ENCODE assay signal across 9 cellular contexts in the genomic region with DNA sequence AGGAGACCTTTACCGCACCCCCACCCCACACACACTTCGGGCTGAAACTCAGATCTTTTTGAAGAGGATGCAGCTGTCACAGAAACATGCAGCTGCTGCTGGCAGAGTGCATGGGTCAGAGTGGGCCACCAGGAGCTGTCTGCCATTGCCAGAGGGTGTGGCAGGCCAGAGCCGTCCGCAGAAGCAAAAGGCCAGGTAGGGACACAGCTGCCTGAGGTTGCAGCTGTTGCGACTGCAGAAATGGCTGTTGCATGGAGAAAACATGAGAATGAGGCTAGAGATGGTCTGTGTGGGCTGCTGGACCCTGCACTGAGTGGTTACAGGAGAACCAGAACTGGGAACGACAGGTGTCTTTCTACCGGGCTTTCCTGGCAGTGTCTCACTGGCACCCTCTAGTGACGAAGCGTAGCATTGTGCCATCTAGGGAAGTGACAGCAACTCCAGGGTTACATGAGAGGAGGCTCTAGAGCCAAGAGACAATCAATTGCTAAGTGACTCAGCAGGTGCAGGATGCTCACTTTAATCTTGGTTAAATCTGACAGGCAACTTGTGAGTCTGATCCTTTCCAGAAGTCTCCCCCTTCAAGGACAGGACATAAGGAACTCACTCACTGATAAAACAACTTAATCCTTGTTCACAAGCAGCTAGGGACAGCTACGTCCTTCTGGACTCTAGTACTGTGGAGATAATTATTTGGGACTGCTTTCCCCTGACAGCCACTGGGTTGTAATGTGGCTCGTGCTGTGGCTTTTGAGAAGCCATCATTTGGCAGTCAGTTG. TPM values are rescaled to one million over a fixed set of nuclear protein-coding genes. Genes with fewer than 3 reads are reported as not detected.
DNase-seq lines count a peak whose midpoint lies in the region; ATAC-seq and TF ChIP-seq lines count a peak whose summit lies in the region.
"Had no signal": no experiment of that assay in that cellular context is flagged by ENCODE, and none has a peak within 500 bp of the region (broad histone marks: within the 10 kb centered on the region; RNA-seq: fewer than 3 reads in every experiment).

No MANE protein-coding gene starts in this region.

- no peaks in the 10 kb centered on the region for H3K36me3 ChIP-seq in HEK293 (ENCODE audit: control insufficient read depth in 2 of 2, insufficient read depth in 1 of 2, low read length in 2 of 2)
- no peaks in the 10 kb centered on the region for H3K36me3 ChIP-seq in SK-N-SH (replicated peaks in 1 of 2; ENCODE audit: control insufficient read depth in 1 of 2, insufficient read depth in 2 of 2, low read length in 1 of 2)
- no peaks in the 10 kb centered on the region for H3K36me3 ChIP-seq in upper lobe of left lung

- TF ChIP-seq CTCF in HEK293 (tag by site-specific recombination; IDR thresholded peaks at IDR 0.05) (peak; percentile 92), SK-N-SH (IDR thresholded peaks at IDR 0.05) (peak; percentile 97), upper lobe of left lung (IDR thresholded peaks at IDR 0.05) (peak; percentile 83 to 94 (median 88))

- TF ChIP-seq RAD21 in SK-N-SH (IDR thresholded peaks at IDR 0.05; ENCODE audit: low read length): peak; percentile 91

- no peak overlapping the region for H3K27ac ChIP-seq in HEK293 (ENCODE audit: extremely low read depth, low read depth, low read length)
- no peak overlapping the region for H3K27ac ChIP-seq in SK-N-SH (ENCODE audit: low read depth in 2 of 2, low read length in 1 of 2)
- peak overlapping the region in 1 of 4 donors; percentile 49 for H3K27ac ChIP-seq in upper lobe of left lung
- H3K27ac ChIP-seq: skin epidermis had no signal

- H3K9me3 ChIP-seq in HEK293 (ENCODE audit: control insufficient read depth, insufficient read depth, low read depth, low read length): no peaks in the 10 kb centered on the region
- no peaks in the 10 kb centered on the region for H3K9me3 ChIP-seq in SK-N-SH
- no peaks in the 10 kb centered on the region for H3K9me3 ChIP-seq in upper lobe of left lung

- H3K4me3 ChIP-seq in HEK293 (ENCODE audit: low read depth, low read length): no peak overlapping the region
- peak overlapping the region in 1 of 2 experiments; percentile 38; a peak in 1 of 4 replicates for H3K4me3 ChIP-seq in SK-N-SH (ENCODE audit: low read depth in 2 of 2, low read length in 1 of 2)
- peak overlapping the region in 1 of 4 donors; percentile 8 for H3K4me3 ChIP-seq in upper lobe of left lung
- H3K4me3 ChIP-seq: skin epidermis had no signal

- intact Hi-C loops in head of caudate nucleus (cut with DNase I): loop anchor here (5.0 to 10.0 kb wide), 2 partner anchors 85 to 137 kb away; no protein-coding TSS in a partner anchor

- CTCF ChIA-PET in HEK293 (lab: Yijun Ruan, JAX) (interaction anchor here (0.5 to 8.7 kb wide), 42 partner anchors 9 to 944 kb away, joined by 3 to 205 read pairs (median 6); a partner anchor contains a TSS), SK-N-SH (lab: Yijun Ruan, JAX) (interaction anchor here (0.6 to 11.4 kb wide), 62 partner anchors 8 to 1336 kb away, joined by 3 to 261 read pairs (median 4); a partner anchor contains a TSS)

- DNase-seq in EL (peak; percentile 75), NAMALWA (ENCODE audit: low spot score) (peak; percentile 92), SK-N-SH (peak; percentile 86), head of caudate nucleus (peak; percentile 53 to 94 (median 87)), pons (ENCODE audit: low spot score) (peak; percentile 89), upper lobe of left lung (peak in 1 of 2 donors; percentile 89)
- DNase-seq in activated naive CD4-positive, alpha-beta T cell treated with anti-CD3 and anti-CD28 coated beads, Interleukin-2, amount 50 U/mL, for 16 hours: peak; percentile 85

- peak; percentile 93 to 94 for ATAC-seq in upper lobe of left lung (ENCODE audit: low FRiP score in 2 of 2)

- no peaks in the 10 kb centered on the region for H4K20me1 ChIP-seq in SK-N-SH (ENCODE audit: insufficient read depth)

- no peaks in the 10 kb centered on the region for H3K9me2 ChIP-seq in SK-N-SH

- no peak for TF ChIP-seq EP300 in SK-N-SH (IDR thresholded peaks at IDR 0.05; ENCODE audit: borderline replicate concordance in 1 of 2, low read depth in 1 of 2, low read length in 1 of 2)
- no peak for TF ChIP-seq EP300 in upper lobe of left lung (IDR thresholded peaks at IDR 0.05)

- no peak overlapping the region for H3K9ac ChIP-seq in SK-N-SH

- H2AFZ ChIP-seq in SK-N-SH (ENCODE audit: low read depth): no peak overlapping the region

- H3K4me2 ChIP-seq in SK-N-SH: no peak overlapping the region

- H3K4me1 ChIP-seq in HEK293 (ENCODE audit: control insufficient read depth, insufficient read depth, low read length) (no peaks in the 10 kb centered on the region), SK-N-SH (ENCODE audit: control insufficient read depth in 1 of 2, insufficient read depth in 2 of 2, low read depth in 1 of 2, low read length in 1 of 2) (peaks cover 0 to 4% of the 10 kb centered on the region in 2 experiments; a peak in 1 of 4 replicates), upper lobe of left lung (peaks cover 5 to 11% (median 6%) of the 10 kb centered on the region in 4 donors)

- no peaks in the 10 kb centered on the region for H3F3A ChIP-seq in SK-N-SH (replicated peaks; ENCODE audit: insufficient read depth)

- H3K27me3 ChIP-seq in SK-N-SH (ENCODE audit: insufficient read depth) (no peaks in the 10 kb centered on the region), upper lobe of left lung (no peaks in the 10 kb centered on the region)

- no peaks in the 10 kb centered on the region for H3K79me2 ChIP-seq in SK-N-SH (ENCODE audit: insufficient read depth)

- 40% methylated on average over 10 of the region's 11 CpGs for WGBS in SK-N-SH (ENCODE audit: low lambda C conversion rate)
- 29 to 37% methylated on average over 8 to 11 of the region's 11 CpGs for WGBS in upper lobe of left lung, 2 donors

- no peak for TF ChIP-seq POLR2A in upper lobe of left lung (IDR thresholded peaks at IDR 0.05)

- POLR2A ChIA-PET in HEK293 (lab: Yijun Ruan, JAX) (interaction anchor here (1.0 to 1.9 kb wide), 4 partner anchors 57 to 163 kb away, joined by 3 to 9 read pairs (median 4); a partner anchor contains a TSS), SK-N-SH (lab: Yijun Ruan, JAX) (no interaction called here)

TF ChIP-seq in HEK293, 187 proteins besides CTCF, POLR2A, EP300 and RAD21 (continues in another document):
- TF ChIP-seq, protein P1, sequence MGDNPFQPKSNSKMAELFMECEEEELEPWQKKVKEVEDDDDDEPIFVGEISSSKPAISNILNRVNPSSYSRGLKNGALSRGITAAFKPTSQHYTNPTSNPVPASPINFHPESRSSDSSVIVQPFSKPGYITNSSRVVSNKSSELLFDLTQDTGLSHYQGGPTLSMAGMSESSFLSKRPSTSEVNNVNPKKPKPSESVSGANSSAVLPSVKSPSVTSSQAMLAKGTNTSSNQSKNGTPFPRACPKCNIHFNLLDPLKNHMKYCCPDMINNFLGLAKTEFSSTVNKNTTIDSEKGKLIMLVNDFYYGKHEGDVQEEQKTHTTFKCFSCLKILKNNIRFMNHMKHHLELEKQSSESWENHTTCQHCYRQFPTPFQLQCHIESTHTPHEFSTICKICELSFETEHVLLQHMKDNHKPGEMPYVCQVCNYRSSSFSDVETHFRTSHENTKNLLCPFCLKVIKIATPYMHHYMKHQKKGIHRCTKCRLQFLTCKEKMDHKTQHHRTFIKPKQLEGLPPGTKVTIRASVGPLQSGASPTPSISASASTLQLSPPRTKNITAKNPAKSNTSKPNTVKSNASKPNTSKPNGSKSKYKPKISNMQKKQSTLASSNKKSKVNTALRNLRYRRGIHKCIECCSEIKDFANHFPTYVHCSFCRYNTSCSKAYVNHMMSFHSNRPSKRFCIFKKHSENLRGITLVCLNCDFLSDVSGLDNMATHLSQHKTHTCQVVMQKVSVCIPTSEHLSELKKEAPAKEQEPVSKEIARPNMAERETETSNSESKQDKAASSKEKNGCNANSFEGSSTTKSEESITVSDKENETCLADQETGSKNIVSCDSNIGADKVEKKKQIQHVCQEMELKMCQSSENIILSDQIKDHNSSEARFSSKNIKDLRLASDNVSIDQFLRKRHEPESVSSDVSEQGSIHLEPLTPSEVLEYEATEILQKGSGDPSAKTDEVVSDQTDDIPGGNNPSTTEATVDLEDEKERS (tag by site-specific recombination; IDR thresholded peaks at IDR 0.05): 0 out of 2 replicates have a peak, but pooled peaks have one; percentile 40
- TF ChIP-seq ZNF335 (tag by site-specific recombination; conservative IDR thresholded peaks at IDR 0.05): peak; percentile 36; the same call in 1 of the 2 replicates

TF ChIP-seq in SK-N-SH, 30 proteins besides CTCF, POLR2A, EP300 and RAD21 (continues in another document):
- TF ChIP-seq JUND (IDR thresholded peaks at IDR 0.05) (no peak), NFIC (IDR thresholded peaks at IDR 0.05; ENCODE audit: borderline replicate concordance) (no peak), FOXM1 (IDR thresholded peaks at IDR 0.05; ENCODE audit: low read depth) (no peak), SMC3 (IDR thresholded peaks at IDR 0.05; ENCODE audit: low read depth, low read length) (peak; percentile 97), RXRA (IDR thresholded peaks at IDR 0.05; ENCODE audit: borderline replicate concordance, low read depth) (no peak)
- TF ChIP-seq, protein P2, sequence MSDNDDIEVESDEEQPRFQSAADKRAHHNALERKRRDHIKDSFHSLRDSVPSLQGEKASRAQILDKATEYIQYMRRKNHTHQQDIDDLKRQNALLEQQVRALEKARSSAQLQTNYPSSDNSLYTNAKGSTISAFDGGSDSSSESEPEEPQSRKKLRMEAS (IDR thresholded peaks at IDR 0.05; ENCODE audit: low read depth): no peak
- TF ChIP-seq, protein P3, sequence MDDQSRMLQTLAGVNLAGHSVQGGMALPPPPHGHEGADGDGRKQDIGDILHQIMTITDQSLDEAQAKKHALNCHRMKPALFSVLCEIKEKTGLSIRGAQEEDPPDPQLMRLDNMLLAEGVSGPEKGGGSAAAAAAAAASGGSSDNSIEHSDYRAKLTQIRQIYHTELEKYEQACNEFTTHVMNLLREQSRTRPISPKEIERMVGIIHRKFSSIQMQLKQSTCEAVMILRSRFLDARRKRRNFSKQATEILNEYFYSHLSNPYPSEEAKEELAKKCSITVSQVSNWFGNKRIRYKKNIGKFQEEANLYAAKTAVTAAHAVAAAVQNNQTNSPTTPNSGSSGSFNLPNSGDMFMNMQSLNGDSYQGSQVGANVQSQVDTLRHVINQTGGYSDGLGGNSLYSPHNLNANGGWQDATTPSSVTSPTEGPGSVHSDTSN (IDR thresholded peaks at IDR 0.05): peak; percentile 56; the same call in 1 of the 2 replicates

RNA-seq across cellular contexts. Expression of a gene that starts 29.1 kb away (rescaled TPM):
- polyA plus RNA-seq in SK-N-SH (2012; rRNA removed): 0.19 and 0.28 TPM in 2 replicates
- polyA plus RNA-seq in SK-N-SH (2012; cell fraction: cytosol; rRNA removed): 0.19 and 0.24 TPM in 2 replicates
- 0.19 and 0.23 TPM in 2 replicates for polyA plus RNA-seq in SK-N-SH (2012; cell fraction: nucleus; rRNA removed)
- total RNA-seq in upper lobe of left lung: 10 to 100 TPM in 2 of 6 donors, 1 to 10 TPM in 4; 7.7 to 14.0 (median 9.3) TPM

RNA-seq across cellular contexts. Expression of a gene that starts 39.2 kb away (rescaled TPM):
- polyA plus RNA-seq in SK-N-SH (2012; rRNA removed): 102 and 111 TPM in 2 replicates
- 109 TPM in 2 replicates for polyA plus RNA-seq in SK-N-SH (2012; cell fraction: cytosol; rRNA removed)
- polyA plus RNA-seq in SK-N-SH (2012; cell fraction: nucleus; rRNA removed): 123 and 128 TPM in 2 replicates
- total RNA-seq in upper lobe of left lung: 100 to 1,000 TPM; 133 to 181 (median 150) TPM
